ENCODE assay signal across 8 cellular contexts in the genomic region with DNA sequence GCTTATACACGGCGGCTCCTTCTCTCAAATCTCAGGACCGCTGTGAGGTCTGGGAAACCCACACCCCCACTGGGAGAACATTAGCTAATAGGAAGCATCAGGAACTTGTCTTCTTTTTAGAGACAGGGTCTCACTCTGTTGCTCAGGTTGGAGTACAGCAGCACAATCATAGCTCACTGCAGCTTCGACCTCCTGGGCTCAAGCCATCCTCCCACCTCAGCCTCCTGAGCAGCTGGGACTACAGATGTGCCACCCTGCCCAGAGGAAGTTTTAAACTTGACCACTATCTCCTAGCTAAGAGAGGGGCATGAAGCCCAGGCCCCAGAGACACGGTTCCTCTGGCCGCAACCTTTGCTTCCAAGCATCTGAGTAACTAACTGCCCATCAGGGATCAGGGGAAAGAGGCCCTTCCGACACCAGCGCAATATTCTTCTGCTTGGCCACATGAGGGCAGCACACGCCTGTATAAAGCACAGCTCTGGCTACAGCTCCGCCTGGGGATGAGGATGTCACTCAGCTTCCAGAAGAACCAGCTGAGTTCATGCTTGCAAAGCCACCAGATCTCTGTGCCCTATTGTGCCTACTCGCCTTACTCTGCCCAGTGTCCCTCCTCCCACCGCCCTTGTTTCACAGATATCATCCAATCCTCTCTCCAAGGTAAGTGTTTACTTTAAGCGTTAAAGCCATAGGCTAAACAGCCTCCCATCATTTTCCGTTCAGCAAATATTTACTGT. TPM values are rescaled to one million over a fixed set of nuclear protein-coding genes. Genes with fewer than 3 reads are reported as not detected.
DNase-seq lines count a peak whose midpoint lies in the region; ATAC-seq and TF ChIP-seq lines count a peak whose summit lies in the region.

No MANE protein-coding gene starts in this region.

- H3K4me3 ChIP-seq in GM23338 (no peak overlapping the region), colonic mucosa (no peak overlapping the region), right lobe of liver (no peak overlapping the region)

- H3K9me3 ChIP-seq in colonic mucosa (no peaks in the 10 kb centered on the region), right lobe of liver (no peaks in the 10 kb centered on the region)

- H4K20me1 ChIP-seq in GM23338 (replicated peaks; ENCODE audit: insufficient read depth) = peaks cover 4% of the 10 kb centered on the region; the same call in 1 of the 2 replicates

- no peak overlapping the region for H3K9ac ChIP-seq in colonic mucosa (ENCODE audit: low read depth in 2 of 2, low read length in 2 of 2)

- no peaks in the 10 kb centered on the region for H3K36me3 Mint-ChIP-seq in GM23338 (ENCODE audit: low read depth)

- H3K27me3 Mint-ChIP-seq in GM23338 (ENCODE audit: insufficient read depth, low read depth, poor library complexity) = peaks cover 5% of the 10 kb centered on the region

- H3F3A ChIP-seq in GM23338 (replicated peaks; ENCODE audit: low read depth) = no peaks in the 10 kb centered on the region

- peak; percentile 25 for DNase-seq in DMS153 treated with DMSO at 0.1 percent for 48 hours (lab: John Stamatoyannopoulos, UW; ENCODE audit: unreplicated experiment)
- peak; percentile 82 for DNase-seq in GM23338 (ENCODE audit: low spot score)
- peak; percentile 61 to 85 for DNase-seq in NCI-H2081 (lab: John Stamatoyannopoulos, UW)
- peak; percentile 25 for DNase-seq in colonic mucosa
- peak; percentile 58 to 68 (median 65) for DNase-seq in right lobe of liver
- peak; percentile 21 to 24 for DNase-seq in stimulated activated CD8-positive, alpha-beta memory T cell treated with anti-CD3 and anti-CD28 coated beads, Interleukin-15, amount 100 ng/mL, for 48 hours (ENCODE audit: low read depth in 2 of 2)

- no peak overlapping the region for H3K4me2 ChIP-seq in GM23338

- TF ChIP-seq CTCF in GM23338 (conservative IDR thresholded peaks at IDR 0.05; ENCODE audit: low read depth in 2 of 2) (peak; percentile 60 to 99), VCaP (conservative IDR thresholded peaks at IDR 0.05) (peak; percentile 81), colonic mucosa (IDR thresholded peaks at IDR 0.05) (peak; percentile 71), right lobe of liver (IDR thresholded peaks at IDR 0.05) (peak; percentile 66 to 79 (median 78))

- H3K4me1 ChIP-seq in GM23338 (ENCODE audit: insufficient read depth) = no peaks in the 10 kb centered on the region
- no peaks in the 10 kb centered on the region for H3K4me1 ChIP-seq in colonic mucosa
- no peaks in the 10 kb centered on the region for H3K4me1 ChIP-seq in right lobe of liver

- H2AFZ ChIP-seq in GM23338 = no peak overlapping the region

- no peak for TF ChIP-seq POLR2A in right lobe of liver (IDR thresholded peaks at IDR 0.05)

- 19% methylated on average over 6 of the region's 14 CpGs for WGBS in right lobe of liver (ENCODE audit: insufficient coverage, low coverage, low lambda C conversion rate, missing lambda C conversion rate)

- H3K36me3 ChIP-seq in GM23338 (ENCODE audit: insufficient read depth) (no peaks in the 10 kb centered on the region), colonic mucosa (no peaks in the 10 kb centered on the region), right lobe of liver (no peaks in the 10 kb centered on the region)

- ATAC-seq in GM23338 (peak; percentile 90), right lobe of liver (peak; percentile 93 to 99 (median 96)), GM19455 (IDR thresholded peaks at IDR 0.05; ENCODE audit: unreplicated experiment) (no peak)

- H3K27ac Mint-ChIP-seq in GM23338 = no peak overlapping the region

- no peaks in the 10 kb centered on the region for H3K79me2 ChIP-seq in GM23338 (replicated peaks; ENCODE audit: insufficient read depth)

- no peak overlapping the region for H3K27ac ChIP-seq in GM23338 (ENCODE audit: low read depth)
- peak overlapping the region; percentile 43 for H3K27ac ChIP-seq in VCaP
- no peak overlapping the region for H3K27ac ChIP-seq in colonic mucosa
- no peak overlapping the region for H3K27ac ChIP-seq in right lobe of liver

- intact Hi-C loops in colonic mucosa (cut with DNase I) (loop anchor here (5.0 kb wide), 1 partner anchor 124 kb away; no protein-coding TSS in a partner anchor), right lobe of liver (cut with DNase I) (loop anchor here (5.0 to 10.0 kb wide), 3 partner anchors 124 to 296 kb away; no protein-coding TSS in a partner anchor)

- no peaks in the 10 kb centered on the region for H3K9me2 ChIP-seq in GM23338 (ENCODE audit: insufficient read depth)

- no peaks in the 10 kb centered on the region; the same call in 2 of the 3 replicates for H3K9me3 Mint-ChIP-seq in GM23338

- H3K4me1 Mint-ChIP-seq in GM23338 = peaks cover 13% of the 10 kb centered on the region

- no peak overlapping the region for H3K4me3 Mint-ChIP-seq in GM23338

- H3K27me3 ChIP-seq in GM23338 (ENCODE audit: insufficient read depth) (no peaks in the 10 kb centered on the region), colonic mucosa (no peaks in the 10 kb centered on the region), right lobe of liver (no peaks in the 10 kb centered on the region)

TF ChIP-seq in GM23338, 12 proteins besides CTCF, POLR2A, EP300 and RAD21 (continues in another document):
- TF ChIP-seq ETS1 (IDR thresholded peaks at IDR 0.05) = no peak
- no peak for TF ChIP-seq CREB1 (CRISPR knock-in tag; IDR thresholded peaks at IDR 0.05; ENCODE audit: low read depth)
- no peak for TF ChIP-seq ZNF114 (CRISPR knock-in tag; IDR thresholded peaks at IDR 0.05)
- TF ChIP-seq, protein P1, sequence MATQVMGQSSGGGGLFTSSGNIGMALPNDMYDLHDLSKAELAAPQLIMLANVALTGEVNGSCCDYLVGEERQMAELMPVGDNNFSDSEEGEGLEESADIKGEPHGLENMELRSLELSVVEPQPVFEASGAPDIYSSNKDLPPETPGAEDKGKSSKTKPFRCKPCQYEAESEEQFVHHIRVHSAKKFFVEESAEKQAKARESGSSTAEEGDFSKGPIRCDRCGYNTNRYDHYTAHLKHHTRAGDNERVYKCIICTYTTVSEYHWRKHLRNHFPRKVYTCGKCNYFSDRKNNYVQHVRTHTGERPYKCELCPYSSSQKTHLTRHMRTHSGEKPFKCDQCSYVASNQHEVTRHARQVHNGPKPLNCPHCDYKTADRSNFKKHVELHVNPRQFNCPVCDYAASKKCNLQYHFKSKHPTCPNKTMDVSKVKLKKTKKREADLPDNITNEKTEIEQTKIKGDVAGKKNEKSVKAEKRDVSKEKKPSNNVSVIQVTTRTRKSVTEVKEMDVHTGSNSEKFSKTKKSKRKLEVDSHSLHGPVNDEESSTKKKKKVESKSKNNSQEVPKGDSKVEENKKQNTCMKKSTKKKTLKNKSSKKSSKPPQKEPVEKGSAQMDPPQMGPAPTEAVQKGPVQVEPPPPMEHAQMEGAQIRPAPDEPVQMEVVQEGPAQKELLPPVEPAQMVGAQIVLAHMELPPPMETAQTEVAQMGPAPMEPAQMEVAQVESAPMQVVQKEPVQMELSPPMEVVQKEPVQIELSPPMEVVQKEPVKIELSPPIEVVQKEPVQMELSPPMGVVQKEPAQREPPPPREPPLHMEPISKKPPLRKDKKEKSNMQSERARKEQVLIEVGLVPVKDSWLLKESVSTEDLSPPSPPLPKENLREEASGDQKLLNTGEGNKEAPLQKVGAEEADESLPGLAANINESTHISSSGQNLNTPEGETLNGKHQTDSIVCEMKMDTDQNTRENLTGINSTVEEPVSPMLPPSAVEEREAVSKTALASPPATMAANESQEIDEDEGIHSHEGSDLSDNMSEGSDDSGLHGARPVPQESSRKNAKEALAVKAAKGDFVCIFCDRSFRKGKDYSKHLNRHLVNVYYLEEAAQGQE (IDR thresholded peaks at IDR 0.05; ENCODE audit: unreplicated experiment) = no peak
- TF ChIP-seq EZH2phosphoT487 (IDR thresholded peaks at IDR 0.05; ENCODE audit: unreplicated experiment) = no peak
- TF ChIP-seq JUNB (IDR thresholded peaks at IDR 0.05; ENCODE audit: unreplicated experiment) = no peak
- TF ChIP-seq EZH2 (IDR thresholded peaks at IDR 0.05; ENCODE audit: low read depth, unreplicated experiment) = no peak
- no peak for TF ChIP-seq ZNF331 (CRISPR knock-in tag; IDR thresholded peaks at IDR 0.05; ENCODE audit: low read depth)
- TF ChIP-seq STAT1 (IDR thresholded peaks at IDR 0.05; ENCODE audit: unreplicated experiment) = no peak

RNA-seq across cellular contexts. Expression of gene SLC6A11, which starts 57.6 kb away (rescaled TPM):
- total RNA-seq in GM23338 (2014; rRNA removed; shearing (Covaris generic)) = 1.1 and 1.2 TPM in 2 replicates
- polyA plus RNA-seq in GM23338 (2016; fragmentation: Nextera tagmentation; extraction: Ambion mirVana) = 0.47 and 0.64 TPM in 2 replicates
- not detected for total RNA-seq in colonic mucosa
- under 1 TPM in 5 of 6 experiments, not detected in 1; 0.06 to 0.42 (median 0.12) TPM for total RNA-seq in right lobe of liver

Comparison
In these comparisons a context has a peak if more than half of its experiments do, and no peak if none do; other contexts are left out.
1. DNase-seq: peak in every context shown above with its lines; median percentile 82 in GM23338; 73 in NCI-H2081; 65 in right lobe of liver; 25 in DMS153 treated with DMSO at 0.1 percent for 48 hours; 25 in colonic mucosa; 22 in stimulated activated CD8-positive, alpha-beta memory T cell treated with anti-CD3 and anti-CD28 coated beads, Interleukin-15, amount 100 ng/mL, for 48 hours.